In the genomic region with DNA sequence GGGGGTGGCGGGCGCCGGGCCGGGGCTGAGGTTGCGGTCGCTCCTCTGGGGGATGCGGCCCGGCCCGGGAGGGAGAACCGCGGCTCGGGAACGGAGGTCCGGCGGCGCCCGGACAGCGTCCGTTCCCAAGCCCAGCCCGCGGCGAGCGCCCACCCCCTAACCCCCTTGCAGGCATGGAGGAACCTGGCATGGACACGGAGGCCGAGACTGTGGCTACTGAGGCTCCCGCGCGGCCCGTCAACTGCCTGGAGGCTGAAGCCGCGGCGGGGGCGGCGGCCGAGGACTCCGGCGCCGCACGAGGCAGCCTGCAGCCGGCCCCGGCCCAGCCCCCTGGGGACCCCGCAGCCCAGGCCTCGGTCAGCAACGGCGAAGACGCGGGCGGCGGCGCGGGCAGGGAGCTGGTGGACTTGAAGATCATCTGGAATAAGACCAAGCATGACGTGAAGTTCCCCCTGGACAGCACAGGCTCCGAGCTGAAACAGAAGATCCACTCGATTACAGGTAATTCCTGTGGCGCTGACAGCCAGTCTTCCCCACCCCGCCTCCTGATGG, we compare ENCODE assay signal across 7 cellular contexts. TPM values are rescaled to one million over a fixed set of nuclear protein-coding genes. Genes with fewer than 3 reads are reported as not detected.
A peak's percentile ranks its signal among the peaks of the same experiment; 100 is the strongest.
DNase-seq lines count a peak whose midpoint lies in the region; ATAC-seq and TF ChIP-seq lines count a peak whose summit lies in the region.

No MANE protein-coding gene starts in this region.

- peak overlapping the region; percentile 87 for H3K4me3 ChIP-seq in neural progenitor cell

- H3K79me2 ChIP-seq in neural progenitor cell (ENCODE audit: low read depth) = peaks cover 64% of the 10 kb centered on the region

- no peaks in the 10 kb centered on the region for H3K27me3 ChIP-seq in neural progenitor cell

- H3K4me1 ChIP-seq in neural progenitor cell = peaks cover 3% of the 10 kb centered on the region

- H3K4me3 Mint-ChIP-seq in activated CD8-positive, alpha-beta T cell treated with anti-CD3 and anti-CD28 coated beads for 36 hours = peak overlapping the region; percentile 97
- H3K4me3 Mint-ChIP-seq in neural progenitor cell = peak overlapping the region; percentile 93

- peaks cover 41% of the 10 kb centered on the region for H3K36me3 Mint-ChIP-seq in activated CD8-positive, alpha-beta T cell treated with anti-CD3 and anti-CD28 coated beads for 36 hours (ENCODE audit: low read depth)
- peaks cover 11% of the 10 kb centered on the region for H3K36me3 Mint-ChIP-seq in neural progenitor cell

- H3K27ac Mint-ChIP-seq in activated CD8-positive, alpha-beta T cell treated with anti-CD3 and anti-CD28 coated beads for 36 hours = peak overlapping the region; percentile 90
- no peak overlapping the region for H3K27ac Mint-ChIP-seq in neural progenitor cell

- H3F3A ChIP-seq in neural progenitor cell (ENCODE audit: low read depth) = peaks cover 7% of the 10 kb centered on the region

- H3K9ac ChIP-seq in neural progenitor cell = peak overlapping the region; percentile 94

- peaks cover 3% of the 10 kb centered on the region for H3K36me3 ChIP-seq in neural progenitor cell

- peaks cover 2% of the 10 kb centered on the region for H4K20me1 ChIP-seq in neural progenitor cell (ENCODE audit: low read depth)

- peaks cover 49% of the 10 kb centered on the region for H3K4me1 Mint-ChIP-seq in activated CD8-positive, alpha-beta T cell treated with anti-CD3 and anti-CD28 coated beads for 36 hours (ENCODE audit: low read depth)
- peaks cover 11% of the 10 kb centered on the region for H3K4me1 Mint-ChIP-seq in neural progenitor cell

- no peak for TF ChIP-seq CTCF in activated CD8-positive, alpha-beta T cell treated with anti-CD3 and anti-CD28 coated beads for 36 hours (IDR thresholded peaks at IDR 0.05)
- no peak for TF ChIP-seq CTCF in neural progenitor cell (IDR thresholded peaks at IDR 0.05)

- H3K4me2 ChIP-seq in neural progenitor cell = peak overlapping the region; percentile 97

- POLR2A ChIA-PET in activated CD8-positive, alpha-beta T cell treated with anti-CD3 and anti-CD28 coated beads for 36 hours (lab: Charles Lee) = interaction anchor here (0.7 to 3.2 kb wide), 5 partner anchors 33 to 119 kb away, joined by 3 to 11 read pairs (median 3); partner anchors contain the start of gene PALB2

- H3K9me3 ChIP-seq in neural progenitor cell (ENCODE audit: low read depth) = no peaks in the 10 kb centered on the region

- CTCF ChIA-PET in activated CD8-positive, alpha-beta T cell treated with anti-CD3 and anti-CD28 coated beads for 36 hours (lab: Charles Lee) = interaction anchor here (0.8 to 1.8 kb wide), 7 partner anchors 11 to 53 kb away, joined by 3 to 10 read pairs (median 3); partner anchors contain the start of gene NDUFAB1

- no peaks in the 10 kb centered on the region for H3K27me3 Mint-ChIP-seq in activated CD8-positive, alpha-beta T cell treated with anti-CD3 and anti-CD28 coated beads for 36 hours
- peaks cover 2% of the 10 kb centered on the region for H3K27me3 Mint-ChIP-seq in neural progenitor cell (ENCODE audit: insufficient read depth, low read depth)

- no peaks in the 10 kb centered on the region for H3K9me3 Mint-ChIP-seq in activated CD8-positive, alpha-beta T cell treated with anti-CD3 and anti-CD28 coated beads for 36 hours
- H3K9me3 Mint-ChIP-seq in neural progenitor cell = no peaks in the 10 kb centered on the region

- peak overlapping the region; percentile 83 for H2AFZ ChIP-seq in neural progenitor cell (replicated peaks)

- intact Hi-C loops in activated CD8-positive, alpha-beta T cell treated with anti-CD3 and anti-CD28 coated beads for 36 hours (cut with micrococcal nuclease) = no loop called here

- H3K27ac ChIP-seq in neural progenitor cell = peak overlapping the region; percentile 62

- ATAC-seq in GM19438 (IDR thresholded peaks at IDR 0.05; ENCODE audit: low read depth, unreplicated experiment) (peak; percentile 4), HG03439 (IDR thresholded peaks at IDR 0.05; ENCODE audit: unreplicated experiment) (peak; percentile 11)
- peak; percentile 2 for ATAC-seq in activated CD8-positive, alpha-beta T cell treated with anti-CD3 and anti-CD28 coated beads for 36 hours

- peak; percentile 31 for DNase-seq in activated CD8-positive, alpha-beta T cell treated with anti-CD3 and anti-CD28 coated beads for 36 hours
- DNase-seq in fibroblast of peridontal ligament (ENCODE audit: extremely low read depth) = peak; percentile 52
- no peak for DNase-seq in neural progenitor cell (ENCODE audit: low spot score)
- DNase-seq in NCI-H2171 treated with DMSO at 0.1 percent for 48 hours (lab: John Stamatoyannopoulos, UW) = no peak
- DNase-seq in AG20443 (ENCODE audit: low spot score) = no peak

RNA-seq across cellular contexts. Expression of gene UBFD1, which starts 0.3 kb away (rescaled TPM):
- 10 to 100 TPM; 51.8 to 54.1 TPM for total RNA-seq in activated CD8-positive, alpha-beta T cell treated with anti-CD3 and anti-CD28 coated beads for 36 hours
- total RNA-seq in neural progenitor cell (ENCODE audit: low replicate concordance) = 64.9 and 138 TPM in 2 replicates

RNA-seq across cellular contexts. Expression of gene EARS2, which starts 0.7 kb away (rescaled TPM):
- total RNA-seq in activated CD8-positive, alpha-beta T cell treated with anti-CD3 and anti-CD28 coated beads for 36 hours = 10 to 100 TPM; 25.7 to 29.1 TPM
- total RNA-seq in neural progenitor cell (ENCODE audit: low replicate concordance) = 19.7 and 38.9 TPM in 2 replicates

RNA-seq across cellular contexts. Expression of gene NDUFAB1, which starts 38.3 kb away (rescaled TPM):
- 100 to 1,000 TPM; 157 to 162 TPM for total RNA-seq in activated CD8-positive, alpha-beta T cell treated with anti-CD3 and anti-CD28 coated beads for 36 hours
- total RNA-seq in neural progenitor cell (ENCODE audit: low replicate concordance) = 122 and 131 TPM in 2 replicates

RNA-seq across cellular contexts. Expression of gene GGA2, which starts 47.6 kb away (rescaled TPM):
- 10 to 100 TPM; 91.0 to 96.9 TPM for total RNA-seq in activated CD8-positive, alpha-beta T cell treated with anti-CD3 and anti-CD28 coated beads for 36 hours
- total RNA-seq in neural progenitor cell (ENCODE audit: low replicate concordance) = 139 and 180 TPM in 2 replicates

Comparison
In these comparisons a context has a peak if more than half of its experiments do, and no peak if none do; other contexts are left out.
1. DNase-seq: peak in activated CD8-positive, alpha-beta T cell treated with anti-CD3 and anti-CD28 coated beads for 36 hours (single experiment) and fibroblast of peridontal ligament (single experiment); none in neural progenitor cell (single experiment), NCI-H2171 treated with DMSO at 0.1 percent for 48 hours (single experiment) and AG20443 (single experiment).
2. Peak in every context shown above with its lines, with median percentiles within 50 percentile points of each other: ATAC-seq.